22 cellular contexts compared by ENCODE assay signal in genomic region chr12:132648616-132649225, GRCh38. TPM values are rescaled to one million over a fixed set of nuclear protein-coding genes. Genes with fewer than 3 reads are reported as not detected.
DNase-seq lines count a peak whose midpoint lies in the region; ATAC-seq, FAIRE-seq and TF ChIP-seq lines count a peak whose summit lies in the region.
"Had no signal": no experiment of that assay in that cellular context is flagged by ENCODE, and none has a peak within 500 bp of the region (broad histone marks: within the 10 kb centered on the region; RNA-seq: fewer than 3 reads in every experiment).

No MANE protein-coding gene starts in this region.

- H3K4me1 Mint-ChIP-seq in T-helper 17 cell (peaks cover 3% of the 10 kb centered on the region), MCF 10A (ENCODE audit: insufficient read depth, unreplicated experiment) (no peaks in the 10 kb centered on the region)
- no peaks in the 10 kb centered on the region for H3K4me1 Mint-ChIP-seq in CD4-positive, alpha-beta T cell (ENCODE audit: low read depth)

- no peak overlapping the region for H2AFZ ChIP-seq in HepG2 (ENCODE audit: low read length)

- intact Hi-C loops in HepG2 (cut with micrococcal nuclease; ENCODE audit: unreplicated experiment) (no loop called here), spleen (cut with DNase I; ENCODE audit: low total_unique reads) (no loop called here), MCF 10A (cut with micrococcal nuclease) (no loop called here)
- intact Hi-C loops in CD4-positive, alpha-beta T cell (cut with DNase I, micrococcal nuclease), result no loop called here

- peak overlapping the region; percentile 16 for H3K27ac Mint-ChIP-seq in T-helper 17 cell
- H3K27ac Mint-ChIP-seq in CD4-positive, alpha-beta T cell, result no peak overlapping the region
- H3K27ac Mint-ChIP-seq in MCF 10A (ENCODE audit: low read depth, unreplicated experiment), result no peak overlapping the region

- no peak overlapping the region for H3K27ac ChIP-seq in HepG2 (ENCODE audit: extremely low read length, insufficient read depth, low read length)
- no peak overlapping the region for H3K27ac ChIP-seq in spleen
- H3K27ac ChIP-seq in CD4-positive, alpha-beta T cell (ENCODE audit: low read depth, low read length), result no peak overlapping the region
- H3K27ac ChIP-seq: HL-60 had no signal

- TF ChIP-seq EP300 in HepG2 (IDR thresholded peaks at IDR 0.05; ENCODE audit: low read depth in 2 of 2, low read length in 2 of 2) (no peak), HepG2 (CRISPR knock-in tag; IDR thresholded peaks at IDR 0.05; ENCODE audit: borderline replicate concordance) (no peak)

- no peak for FAIRE-seq in HepG2 (lab: Jason Lieb, UNC)
- FAIRE-seq: A204.1, K562 had no signal

- H3K4me3 Mint-ChIP-seq in T-helper 17 cell (no peak overlapping the region), MCF 10A (ENCODE audit: unreplicated experiment) (no peak overlapping the region)
- H3K4me3 Mint-ChIP-seq in CD4-positive, alpha-beta T cell, result no peak overlapping the region
- H3K4me3 Mint-ChIP-seq: CD4-positive, CD25-positive, alpha-beta regulatory T cell had no signal

- no TSS peak for BruUV-seq in HepG2 (replicated peaks; lab: Mats Ljungman, UMichigan)
- no TSS peak for BruUV-seq in MCF 10A (replicated peaks; lab: Mats Ljungman, UMichigan)

- no peak for TF ChIP-seq POLR2A in HepG2 (IDR thresholded peaks at IDR 0.05; ENCODE audit: insufficient read depth in 1 of 2, low read depth in 2 of 2, low read length in 2 of 2)
- TF ChIP-seq POLR2A in spleen (IDR thresholded peaks at IDR 0.05), result no peak

- POLR2A ChIA-PET in HepG2 (lab: Yijun Ruan, JAX) (no interaction called here), MCF 10A (lab: Yijun Ruan, JAX) (no interaction called here)
- POLR2A ChIA-PET in CD4-positive, alpha-beta T cell (lab: Charles Lee), result no interaction called here

- 98% methylated on average over 21 of the region's 24 CpGs for WGBS in HepG2 (ENCODE audit: low lambda C conversion rate)
- 95% methylated on average over 23 to 24 of the region's 24 CpGs for WGBS in spleen, 5 donors

- H3K27me3 Mint-ChIP-seq in T-helper 17 cell, result no peaks in the 10 kb centered on the region
- no peaks in the 10 kb centered on the region for H3K27me3 Mint-ChIP-seq in CD4-positive, alpha-beta T cell
- no peaks in the 10 kb centered on the region for H3K27me3 Mint-ChIP-seq in MCF 10A (ENCODE audit: insufficient read depth, unreplicated experiment)
- H3K27me3 Mint-ChIP-seq: CD4-positive, CD25-positive, alpha-beta regulatory T cell had no signal

- H3K4me3 ChIP-seq in HepG2 (replicated peaks in 1 of 3; ENCODE audit: insufficient read depth in 1 of 3, low read depth in 2 of 3, low read length in 3 of 3) (no peak overlapping the region), spleen (no peak overlapping the region)
- H3K4me3 ChIP-seq: K562 had no signal

- H3K9me3 Mint-ChIP-seq in CD4-positive, alpha-beta T cell, result no peaks in the 10 kb centered on the region
- H3K9me3 Mint-ChIP-seq in MCF 10A (ENCODE audit: unreplicated experiment), result no peaks in the 10 kb centered on the region
- H3K9me3 Mint-ChIP-seq: CD4-positive, CD25-positive, alpha-beta regulatory T cell had no signal

- H3K4me1 ChIP-seq in HepG2 (ENCODE audit: insufficient read depth, low read length) (no peaks in the 10 kb centered on the region), spleen (no peaks in the 10 kb centered on the region)
- H3K4me1 ChIP-seq: BE2C had no signal

- no peak for TF ChIP-seq RAD21 in HepG2 (CRISPR knock-in tag; IDR thresholded peaks at IDR 0.05)

- DNase-seq in T-helper 17 cell (no peak), HepG2 (ENCODE audit: low spot score) (no peak), spleen (peak; percentile 45), MCF 10A (ENCODE audit: unreplicated experiment) (no peak), dedifferentiated amniotic fluid mesenchymal stem cell (ENCODE audit: extremely low spot score) (no peak)
- no peak for DNase-seq in CD4-positive, alpha-beta T cell
- DNase-seq: ACHN; BE2C; C1 segment of cervical spinal cord; CD4-positive, CD25-positive, alpha-beta regulatory T cell; DMS153; DMS79; GDM1; GOT3; H7; IMR-90 had no signal

- CTCF ChIA-PET in HepG2 (lab: Yijun Ruan, JAX; ENCODE audit: low intra/inter-chr PET ratio, low total read pairs) (no interaction called here), MCF 10A (lab: Yijun Ruan, JAX) (no interaction called here)
- CTCF ChIA-PET in CD4-positive, alpha-beta T cell (lab: Charles Lee), result no interaction called here

- H3K9ac ChIP-seq in HepG2 (ENCODE audit: insufficient read depth, low read depth, low read length), result no peak overlapping the region

- TF ChIP-seq CTCF in HepG2 (CRISPR knock-in tag; IDR thresholded peaks at IDR 0.05) (no peak), spleen (IDR thresholded peaks at IDR 0.05 in 8 of 11, conservative IDR thresholded peaks at IDR 0.05 in 3 of 11) (no peak), MCF 10A (IDR thresholded peaks at IDR 0.05; ENCODE audit: unreplicated experiment) (no peak)
- TF ChIP-seq CTCF in CD4-positive, alpha-beta T cell (IDR thresholded peaks at IDR 0.05), result no peak

- H3K9me3 ChIP-seq in T-helper 17 cell (ENCODE audit: control insufficient read depth, low read length, poor library complexity, severe bottlenecking) (no peaks in the 10 kb centered on the region), HepG2 (ENCODE audit: low read length) (no peaks in the 10 kb centered on the region), spleen (no peaks in the 10 kb centered on the region)
- no peaks in the 10 kb centered on the region for H3K9me3 ChIP-seq in CD4-positive, alpha-beta T cell (ENCODE audit: control insufficient read depth, low read length)
- H3K9me3 ChIP-seq: BE2C had no signal

- in situ Hi-C loops in HepG2 (cut with HindIII; ENCODE audit: extremely low pct_ligation_motif_present, low pct_unique_long_range_greater_than_20kb), result no loop called here

- no peaks in the 10 kb centered on the region for H3K27me3 ChIP-seq in HepG2 (ENCODE audit: control insufficient read depth in 1 of 2, insufficient read depth in 2 of 2, low read length in 2 of 2)
- H3K27me3 ChIP-seq in spleen (replicated peaks in 1 of 7), result no peaks in the 10 kb centered on the region
- no peaks in the 10 kb centered on the region for H3K27me3 ChIP-seq in CD4-positive, alpha-beta T cell (ENCODE audit: control insufficient read depth, insufficient read depth, low read length)
- H3K27me3 ChIP-seq: BE2C had no signal

- H3K4me2 ChIP-seq in HepG2 (ENCODE audit: low read depth, low read length), result no peak overlapping the region

- ATAC-seq in T-helper 17 cell (no peak), HepG2 (peak; percentile 41; the same call in 2 of the 3 replicates), HG03469 (IDR thresholded peaks at IDR 0.05; ENCODE audit: unreplicated experiment) (no peak)
- no peak for ATAC-seq in CD4-positive, alpha-beta T cell (ENCODE audit: poor library complexity)
- ATAC-seq: K562 had no signal

- no peaks in the 10 kb centered on the region for H4K20me1 ChIP-seq in HepG2 (ENCODE audit: insufficient read depth, low read length)

- H3K79me2 ChIP-seq in HepG2 (ENCODE audit: insufficient read depth, low read length), result no peaks in the 10 kb centered on the region

- H3K36me3 ChIP-seq in HepG2 (replicated peaks in 1 of 2; ENCODE audit: control insufficient read depth in 1 of 2, insufficient read depth in 2 of 2, low read length in 2 of 2) (peaks cover 16 to 49% of the 10 kb centered on the region in 2 experiments; a peak in 4 of 5 replicates), spleen (peaks cover 0 to 96% (median 49%) of the 10 kb centered on the region in 6 donors)

- H3K36me3 Mint-ChIP-seq in T-helper 17 cell (ENCODE audit: low read depth) (peaks cover 2% of the 10 kb centered on the region), MCF 10A (ENCODE audit: insufficient read depth, unreplicated experiment) (peaks cover 42% of the 10 kb centered on the region)
- H3K36me3 Mint-ChIP-seq in CD4-positive, alpha-beta T cell (ENCODE audit: low read depth), result peaks cover 72% of the 10 kb centered on the region

RNA-seq across cellular contexts. Expression of gene P2RX2, which starts 30.1 kb away (rescaled TPM):
- total RNA-seq in T-helper 17 cell (not detected), HepG2 (2016; rRNA removed; fragmentation: Illumina TruSeq; extraction: Trizol) (not detected in 2 replicates), spleen (1 to 10 TPM in 5 of 7 donors, under 1 TPM in 2; 0.77 to 3.0 (median 1.7) TPM), MCF 10A (2022) (not detected in 2 replicates)
- total RNA-seq in HepG2 (2016; cell fraction: cytosol; rRNA removed; fragmentation: Illumina TruSeq; extraction: Trizol; ENCODE audit: low read depth), result not detected in 2 replicates
- total RNA-seq in HepG2 (2016; cell fraction: insoluble cytoplasmic fraction; rRNA removed; fragmentation: Illumina TruSeq; extraction: Trizol), result not detected in 2 replicates
- not detected in 2 replicates for total RNA-seq in HepG2 (2016; cell fraction: membrane; rRNA removed; fragmentation: Illumina TruSeq; extraction: Trizol)
- not detected in 2 replicates for total RNA-seq in HepG2 (2016; cell fraction: nucleus; rRNA removed; fragmentation: Illumina TruSeq; extraction: Trizol)
- polyA plus RNA-seq in HepG2 (2011; rRNA removed) (not detected in 2 replicates), spleen (1 to 10 TPM; 2.8 to 4.5 (median 2.9) TPM)
- polyA plus RNA-seq in HepG2 (2011; cell fraction: cytosol; rRNA removed), result not detected in 2 replicates
- not detected in 2 replicates for polyA plus RNA-seq in HepG2 (2011; cell fraction: nucleus; rRNA removed)
- not detected in 2 replicates for polyA plus RNA-seq in HepG2 (2012)
- polyA plus RNA-seq in HepG2 (2016; cell fraction: cytosol; fragmentation: Illumina TruSeq; extraction: Trizol; ENCODE audit: low read depth), result not detected in 2 replicates
- not detected in 2 replicates for polyA plus RNA-seq in HepG2 (2016; cell fraction: insoluble cytoplasmic fraction; fragmentation: Illumina TruSeq; extraction: Trizol; ENCODE audit: low read depth)
- polyA plus RNA-seq in HepG2 (2016; cell fraction: membrane; fragmentation: Illumina TruSeq; extraction: Trizol; ENCODE audit: low read depth), result not detected in 2 replicates
- not detected in 2 replicates for polyA plus RNA-seq in HepG2 (2016; cell fraction: nucleus; fragmentation: Illumina TruSeq; extraction: Trizol; ENCODE audit: insufficient read depth, low read depth)
- polyA minus RNA-seq in HepG2 (2011; rRNA and poly(A)+ RNA removed; ENCODE audit: low replicate concordance), result not detected in 2 replicates
- polyA minus RNA-seq in HepG2 (2011; cell fraction: cytosol; rRNA and poly(A)+ RNA removed), result not detected in 2 replicates
- polyA minus RNA-seq in HepG2 (2011; cell fraction: nucleus; rRNA and poly(A)+ RNA removed), result not detected in 2 replicates
- total RNA-seq in CD4-positive, alpha-beta T cell, result not detected
- total RNA-seq: CD4-positive, CD25-positive, alpha-beta regulatory T cell; Daoy; HT1080; IMR-90; K562 had no signal
- polyA plus RNA-seq: CD4-positive, CD25-positive, alpha-beta regulatory T cell; IMR-90; K562 had no signal

RNA-seq across cellular contexts. Expression of gene LRCOL1, which starts 38.3 kb away (rescaled TPM):
- total RNA-seq in T-helper 17 cell, result not detected
- total RNA-seq in HepG2 (2016; rRNA removed; fragmentation: Illumina TruSeq; extraction: Trizol), result not detected in 2 replicates
- not detected in 2 replicates for total RNA-seq in HepG2 (2016; cell fraction: cytosol; rRNA removed; fragmentation: Illumina TruSeq; extraction: Trizol; ENCODE audit: low read depth)
- total RNA-seq in HepG2 (2016; cell fraction: insoluble cytoplasmic fraction; rRNA removed; fragmentation: Illumina TruSeq; extraction: Trizol), result not detected in 2 replicates
- total RNA-seq in HepG2 (2016; cell fraction: membrane; rRNA removed; fragmentation: Illumina TruSeq; extraction: Trizol), result not detected in 2 replicates
- not detected in 2 replicates for total RNA-seq in HepG2 (2016; cell fraction: nucleus; rRNA removed; fragmentation: Illumina TruSeq; extraction: Trizol)
- polyA plus RNA-seq in HepG2 (2011; rRNA removed), result 0.14 TPM in 1 of 2 replicates, not detected in the other
- 0.05 and 0.09 TPM in 2 replicates for polyA plus RNA-seq in HepG2 (2011; cell fraction: cytosol; rRNA removed)
- polyA plus RNA-seq in HepG2 (2011; cell fraction: nucleus; rRNA removed), result 0.57 TPM in 1 of 2 replicates, not detected in the other
- polyA plus RNA-seq in HepG2 (2012), result not detected in 2 replicates
- polyA plus RNA-seq in HepG2 (2016; cell fraction: cytosol; fragmentation: Illumina TruSeq; extraction: Trizol; ENCODE audit: low read depth), result not detected in 2 replicates
- not detected in 2 replicates for polyA plus RNA-seq in HepG2 (2016; cell fraction: insoluble cytoplasmic fraction; fragmentation: Illumina TruSeq; extraction: Trizol; ENCODE audit: low read depth)
- not detected in 2 replicates for polyA plus RNA-seq in HepG2 (2016; cell fraction: membrane; fragmentation: Illumina TruSeq; extraction: Trizol; ENCODE audit: low read depth)
- not detected in 2 replicates for polyA plus RNA-seq in HepG2 (2016; cell fraction: nucleus; fragmentation: Illumina TruSeq; extraction: Trizol; ENCODE audit: insufficient read depth, low read depth)
- polyA minus RNA-seq in HepG2 (2011; rRNA and poly(A)+ RNA removed; ENCODE audit: low replicate concordance), result not detected in 2 replicates
- polyA minus RNA-seq in HepG2 (2011; cell fraction: cytosol; rRNA and poly(A)+ RNA removed), result not detected in 2 replicates
- not detected in 2 replicates for polyA minus RNA-seq in HepG2 (2011; cell fraction: nucleus; rRNA and poly(A)+ RNA removed)
- total RNA-seq in spleen, result 1 to 10 TPM in 1 of 7 donors, under 1 TPM in 4, not detected in 2; 0.54 to 4.1 (median 0.83) TPM
- polyA plus RNA-seq in spleen, result 1 to 10 TPM; 2.0 to 4.0 (median 3.8) TPM
- not detected for total RNA-seq in CD4-positive, alpha-beta T cell
- total RNA-seq in MCF 10A (2022), result not detected in 2 replicates
- total RNA-seq: CD4-positive, CD25-positive, alpha-beta regulatory T cell; Daoy; H7; HT1080; IMR-90; K562 had no signal
- polyA plus RNA-seq: CD4-positive, CD25-positive, alpha-beta regulatory T cell; K562 had no signal

RNA-seq across cellular contexts. Expression of gene POLE, which starts 38.4 kb away (rescaled TPM):
- 10 to 100 TPM; 50.4 to 54.7 TPM for total RNA-seq in T-helper 17 cell
- 25.7 and 52.2 TPM in 2 replicates for total RNA-seq in HepG2 (2016; rRNA removed; fragmentation: Illumina TruSeq; extraction: Trizol)
- 59.1 and 64.2 TPM in 2 replicates for total RNA-seq in HepG2 (2016; cell fraction: cytosol; rRNA removed; fragmentation: Illumina TruSeq; extraction: Trizol; ENCODE audit: low read depth)
- total RNA-seq in HepG2 (2016; cell fraction: insoluble cytoplasmic fraction; rRNA removed; fragmentation: Illumina TruSeq; extraction: Trizol), result 20.9 and 52.7 TPM in 2 replicates
- 57.6 and 66.6 TPM in 2 replicates for total RNA-seq in HepG2 (2016; cell fraction: membrane; rRNA removed; fragmentation: Illumina TruSeq; extraction: Trizol)
- total RNA-seq in HepG2 (2016; cell fraction: nucleus; rRNA removed; fragmentation: Illumina TruSeq; extraction: Trizol), result 72.5 and 80.9 TPM in 2 replicates
- 23.2 and 25.3 TPM in 2 replicates for polyA plus RNA-seq in HepG2 (2011; rRNA removed)
- 4.8 and 9.4 TPM in 2 replicates for polyA plus RNA-seq in HepG2 (2011; cell fraction: cytosol; rRNA removed)
- 134 and 225 TPM in 2 replicates for polyA plus RNA-seq in HepG2 (2011; cell fraction: nucleus; rRNA removed)
- 14.9 and 21.3 TPM in 2 replicates for polyA plus RNA-seq in HepG2 (2012)
- polyA plus RNA-seq in HepG2 (2016; cell fraction: cytosol; fragmentation: Illumina TruSeq; extraction: Trizol; ENCODE audit: low read depth), result 4.1 and 5.2 TPM in 2 replicates
- polyA plus RNA-seq in HepG2 (2016; cell fraction: insoluble cytoplasmic fraction; fragmentation: Illumina TruSeq; extraction: Trizol; ENCODE audit: low read depth), result 21.3 and 29.5 TPM in 2 replicates
- polyA plus RNA-seq in HepG2 (2016; cell fraction: membrane; fragmentation: Illumina TruSeq; extraction: Trizol; ENCODE audit: low read depth), result 11.4 and 13.7 TPM in 2 replicates
- 185 and 194 TPM in 2 replicates for polyA plus RNA-seq in HepG2 (2016; cell fraction: nucleus; fragmentation: Illumina TruSeq; extraction: Trizol; ENCODE audit: insufficient read depth, low read depth)
- polyA minus RNA-seq in HepG2 (2011; rRNA and poly(A)+ RNA removed; ENCODE audit: low replicate concordance), result 104 and 245 TPM in 2 replicates
- polyA minus RNA-seq in HepG2 (2011; cell fraction: cytosol; rRNA and poly(A)+ RNA removed), result 12.9 and 22.7 TPM in 2 replicates
- 79.4 and 111 TPM in 2 replicates for polyA minus RNA-seq in HepG2 (2011; cell fraction: nucleus; rRNA and poly(A)+ RNA removed)
- total RNA-seq in spleen, result 100 to 1,000 TPM in 3 of 7 donors, 10 to 100 TPM in 4; 70.1 to 122 (median 99.6) TPM
- 10 to 100 TPM; 18.1 to 37.6 (median 30.4) TPM for polyA plus RNA-seq in spleen
- total RNA-seq in CD4-positive, alpha-beta T cell, result 10 to 100 TPM; 41.8 to 46.1 TPM
- 36.3 and 40.4 TPM in 2 replicates for total RNA-seq in MCF 10A (2022)

RNA-seq across cellular contexts. Expression of gene PXMP2, which starts 38.7 kb away (rescaled TPM):
- 1 to 10 TPM; 3.0 to 3.1 TPM for total RNA-seq in T-helper 17 cell
- 38.3 and 42.9 TPM in 2 replicates for total RNA-seq in HepG2 (2016; rRNA removed; fragmentation: Illumina TruSeq; extraction: Trizol)
- total RNA-seq in HepG2 (2016; cell fraction: cytosol; rRNA removed; fragmentation: Illumina TruSeq; extraction: Trizol; ENCODE audit: low read depth), result 129 and 144 TPM in 2 replicates
- 34.3 and 45.4 TPM in 2 replicates for total RNA-seq in HepG2 (2016; cell fraction: insoluble cytoplasmic fraction; rRNA removed; fragmentation: Illumina TruSeq; extraction: Trizol)
- total RNA-seq in HepG2 (2016; cell fraction: membrane; rRNA removed; fragmentation: Illumina TruSeq; extraction: Trizol), result 94.5 and 107 TPM in 2 replicates
- 16.5 and 17.4 TPM in 2 replicates for total RNA-seq in HepG2 (2016; cell fraction: nucleus; rRNA removed; fragmentation: Illumina TruSeq; extraction: Trizol)
- polyA plus RNA-seq in HepG2 (2011; rRNA removed), result 24.4 and 25.5 TPM in 2 replicates
- polyA plus RNA-seq in HepG2 (2011; cell fraction: cytosol; rRNA removed), result 21.8 and 27.1 TPM in 2 replicates
- 11.1 and 15.6 TPM in 2 replicates for polyA plus RNA-seq in HepG2 (2011; cell fraction: nucleus; rRNA removed)
- polyA plus RNA-seq in HepG2 (2012), result 14.0 and 18.0 TPM in 2 replicates
- 136 and 147 TPM in 2 replicates for polyA plus RNA-seq in HepG2 (2016; cell fraction: cytosol; fragmentation: Illumina TruSeq; extraction: Trizol; ENCODE audit: low read depth)
- polyA plus RNA-seq in HepG2 (2016; cell fraction: insoluble cytoplasmic fraction; fragmentation: Illumina TruSeq; extraction: Trizol; ENCODE audit: low read depth), result 33.1 and 37.0 TPM in 2 replicates
- 87.1 and 93.3 TPM in 2 replicates for polyA plus RNA-seq in HepG2 (2016; cell fraction: membrane; fragmentation: Illumina TruSeq; extraction: Trizol; ENCODE audit: low read depth)
- polyA plus RNA-seq in HepG2 (2016; cell fraction: nucleus; fragmentation: Illumina TruSeq; extraction: Trizol; ENCODE audit: insufficient read depth, low read depth), result 39.4 and 39.9 TPM in 2 replicates
- 14.3 and 48.1 TPM in 2 replicates for polyA minus RNA-seq in HepG2 (2011; rRNA and poly(A)+ RNA removed; ENCODE audit: low replicate concordance)
- polyA minus RNA-seq in HepG2 (2011; cell fraction: cytosol; rRNA and poly(A)+ RNA removed), result 4.0 and 7.8 TPM in 2 replicates
- polyA minus RNA-seq in HepG2 (2011; cell fraction: nucleus; rRNA and poly(A)+ RNA removed), result 7.0 and 7.9 TPM in 2 replicates
- total RNA-seq in spleen, result 10 to 100 TPM in 4 of 7 donors, 1 to 10 TPM in 3; 8.4 to 19.6 (median 10.0) TPM
- 10 to 100 TPM in 1 of 3 donors, 1 to 10 TPM in 2; 3.3 to 11.3 (median 7.7) TPM for polyA plus RNA-seq in spleen
- total RNA-seq in CD4-positive, alpha-beta T cell, result 1 to 10 TPM; 2.1 to 2.6 TPM
- total RNA-seq in MCF 10A (2022), result 23.8 and 28.1 TPM in 2 replicates
